ENCODE assay signal across 34 cellular contexts in genomic region chr18:61432590-61432989, GRCh38.
"Had no signal": no experiment of that assay in that cellular context is flagged by ENCODE, and none has a peak within 500 bp of the region (broad histone marks: within the 10 kb centered on the region; RNA-seq: fewer than 3 reads in every experiment).

No MANE protein-coding gene starts in this region.

- H3K36me3 ChIP-seq: MG63 had no signal

- DNase-seq: Karpas-422, Kasumi-1, MG63, MM.1S, MV-4-11, NCI-H1048, NCI-H1092, NCI-H1092 treated with DMSO at 0.1 percent for 48 hours, NCI-H1105, NCI-H1105 treated with DMSO at 0.1 percent for 48 hours, NCI-H1417, NCI-H1417 treated with DMSO at 0.1 percent for 48 hours, NCI-H1436, NCI-H1436 treated with DMSO at 0.1 percent for 48 hours, NCI-H146, NCI-H1694, NCI-H1694 treated with DMSO at 0.1 percent for 48 hours, NCI-H187, NCI-H187 treated with DMSO at 0.1 percent for 48 hours, NCI-H1930, NCI-H2029, NCI-H2029 treated with DMSO at 0.1 percent for 48 hours, NCI-H2081, NCI-H2081 treated with DMSO at 0.1 percent for 48 hours, NCI-H2107, NCI-H2171, NCI-H2171 treated with DMSO at 0.1 percent for 48 hours, NCI-H2227 treated with DMSO at 0.1 percent for 48 hours, NCI-H226, NCI-H345, NCI-H446, NCI-H446 treated with DMSO at 0.1 percent for 48 hours, NCI-H510A, NCI-H510A treated with DMSO at 0.1 percent for 48 hours had no signal

- H3K4me3 ChIP-seq: MG63 had no signal

- H3K9me3 ChIP-seq: MG63 had no signal
